ENCODE assay signal across 28 cellular contexts in the genomic region with DNA sequence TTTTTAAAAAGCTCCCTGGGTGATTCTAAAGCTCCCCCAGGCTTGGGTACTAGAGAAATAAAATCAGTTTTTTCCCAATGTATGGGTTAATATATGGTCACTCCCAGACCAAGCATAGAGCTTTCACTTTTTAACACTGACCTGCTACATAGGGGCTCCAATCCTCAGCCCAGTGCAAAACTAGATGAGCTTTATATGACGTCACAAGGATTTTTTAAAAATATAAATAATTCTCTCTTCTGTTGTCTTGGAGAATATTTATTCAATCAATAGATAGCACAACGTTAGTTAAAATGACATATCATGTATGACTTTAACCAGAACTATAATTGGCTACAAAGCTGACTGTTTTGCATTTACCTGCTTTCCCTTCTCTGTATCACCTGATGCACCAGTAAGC.
"Had no signal": no experiment of that assay in that cellular context is flagged by ENCODE, and none has a peak within 500 bp of the region (broad histone marks: within the 10 kb centered on the region; RNA-seq: fewer than 3 reads in every experiment).

No MANE protein-coding gene starts in this region.

- ATAC-seq: effector memory CD8-positive, alpha-beta T cell; esophagus mucosa; gastrocnemius medialis; heart right ventricle; left cardiac atrium; left lung; left ventricle myocardium superior; lower lobe of right lung; mucosa of descending colon had no signal

- H3K4me3 ChIP-seq: colonic mucosa, esophagus squamous epithelium, gastrocnemius medialis, heart right ventricle, left lung, lower lobe of right lung, mucosa of descending colon had no signal

- H3K4me1 ChIP-seq: colonic mucosa, gastrocnemius medialis, left lung, lower lobe of right lung had no signal

- DNase-seq: colonic mucosa; cortex of kidney; effector CD8-positive, alpha-beta T cell; effector memory CD8-positive, alpha-beta T cell; endodermal cell; erythroblast; esophagus squamous epithelium; foreskin fibroblast; foreskin melanocyte; gastrocnemius medialis; glutamatergic neuron; head of caudate nucleus; heart right ventricle; hippocampal formation; left cardiac atrium; left lung; left ventricle myocardium superior; lower lobe of right lung; mesenchymal stem cell; mucosa of descending colon; naive B cell had no signal

- H3K9me3 Mint-ChIP-seq: dendritic cell treated with granulocyte-macrophage colony-stimulating factor and Interleukin-4, amounts not matched to agents 40 ng/mL and 50 ng/mL, for 4 days; effector memory CD8-positive, alpha-beta T cell; endodermal cell had no signal

- H3K27ac Mint-ChIP-seq: dendritic cell treated with granulocyte-macrophage colony-stimulating factor and Interleukin-4, amounts not matched to agents 40 ng/mL and 50 ng/mL, for 4 days; effector memory CD8-positive, alpha-beta T cell; endodermal cell; mesothelial cell of epicardium had no signal

- H3K9me3 ChIP-seq: colonic mucosa, esophagus squamous epithelium, gastrocnemius medialis, heart right ventricle, left lung, lower lobe of right lung, mucosa of descending colon had no signal

- FAIRE-seq: endometrium, islet of Langerhans, keratinocyte had no signal

- H3K27me3 Mint-ChIP-seq: dendritic cell treated with granulocyte-macrophage colony-stimulating factor and Interleukin-4, amounts not matched to agents 40 ng/mL and 50 ng/mL, for 4 days; naive B cell had no signal

- H3K27me3 ChIP-seq: colonic mucosa, esophagus squamous epithelium, gastrocnemius medialis, heart right ventricle, left lung had no signal

- H3K27ac ChIP-seq: colonic mucosa, epithelial cell of prostate, esophagus squamous epithelium, gastrocnemius medialis, heart right ventricle, left lung, lower lobe of right lung had no signal

- H3K4me3 Mint-ChIP-seq: dendritic cell treated with granulocyte-macrophage colony-stimulating factor and Interleukin-4, amounts not matched to agents 40 ng/mL and 50 ng/mL, for 4 days; effector memory CD8-positive, alpha-beta T cell; endodermal cell; mesothelial cell of epicardium; naive B cell had no signal

- H3K36me3 ChIP-seq: colonic mucosa, esophagus squamous epithelium, gastrocnemius medialis, heart right ventricle, left lung, lower lobe of right lung had no signal
